ENCODE assay signal across 33 cellular contexts in genomic region chr4:71495454-71495853, GRCh38.
"Had no signal": no experiment of that assay in that cellular context is flagged by ENCODE, and none has a peak within 500 bp of the region (broad histone marks: within the 10 kb centered on the region; RNA-seq: fewer than 3 reads in every experiment).

No MANE protein-coding gene starts in this region.

- H3K36me3 ChIP-seq: adrenal gland, ascending aorta, brain microvascular endothelial cell, breast epithelium had no signal

- DNase-seq: activated effector memory CD4-positive, alpha-beta T cell treated with anti-CD3 and anti-CD28 coated beads, Interleukin-2, amount 50 U/mL, for 16 hours; activated effector memory CD4-positive, alpha-beta T cell treated with Interleukin-2 at 50 U/mL for 16 hours; activated gamma-delta T cell; activated gamma-delta T cell treated with Interleukin-2 at 50 U/mL for 16 hours; activated naive CD4-positive, alpha-beta T cell; activated naive CD4-positive, alpha-beta T cell treated with anti-CD3 and anti-CD28 coated beads for 36 hours; activated naive CD4-positive, alpha-beta T cell treated with anti-CD3 and anti-CD28 coated beads, Interleukin-2, amount 10 ng/mL, durations not matched to agents 7 days and 5 days; activated naive CD4-positive, alpha-beta T cell treated with anti-CD3 and anti-CD28 coated beads, Interleukin-2, amount 50 U/mL, for 16 hours; activated naive CD4-positive, alpha-beta T cell treated with Interleukin-2 at 50 U/mL for 16 hours; activated naive CD8-positive, alpha-beta T cell treated with anti-CD3 and anti-CD28 coated beads for 36 hours; activated naive CD8-positive, alpha-beta T cell treated with anti-CD3 and anti-CD28 coated beads, Interleukin-2, amount 10 ng/mL, durations not matched to agents 7 days and 5 days; activated naive CD8-positive, alpha-beta T cell treated with anti-CD3 and anti-CD28 coated beads, Interleukin-2, amount 50 U/mL, for 24 hours; activated T-cell treated with anti-CD3 and anti-CD28 coated beads for 4 hours; activated T-cell treated with anti-CD3 and anti-CD28 coated beads, Interleukin-2, amount 50 U/mL, for 1 hour; activated T-cell treated with anti-CD3 and anti-CD28 coated beads, Interleukin-2, amount 50 U/mL, for 24 hours; activated T-cell treated with anti-CD3 and anti-CD28 coated beads, Interleukin-2, amount 50 U/mL, for 4 hours; activated T-cell treated with anti-CD3 and anti-CD28 coated beads, Interleukin-2, amount 50 U/mL, for 48 hours; activated T-cell treated with anti-CD3 and anti-CD28 coated beads, Interleukin-2, amount 50 U/mL, for 72 hours; adrenal gland; amniotic stem cell; amygdala; anterior cingulate cortex; aorta; body of pancreas; brain microvascular endothelial cell; caudate nucleus; central memory CD4-positive, alpha-beta T cell; cerebellar nuclear complex had no signal

- H3K27me3 ChIP-seq: adrenal gland, ascending aorta, body of pancreas, brain microvascular endothelial cell, breast epithelium, cardiac muscle cell had no signal

- ATAC-seq: activated naive CD4-positive, alpha-beta T cell treated with anti-CD3 and anti-CD28 coated beads, Interleukin-2, amount 50 U/mL, for 72 hours; activated naive CD8-positive, alpha-beta T cell treated with anti-CD3 and anti-CD28 coated beads, Interleukin-2, amount 50 U/mL, for 24 hours; activated T-cell treated with anti-CD3 and anti-CD28 coated beads, Interleukin-2, amount 50 U/mL, for 4 hours; activated T-cell treated with anti-CD3 and anti-CD28 coated beads, Interleukin-2, amount 50 U/mL, for 72 hours; activated T-helper 17 cell treated with anti-CD3 and anti-CD28 coated beads, Interleukin-2, amount 50 U/mL, for 72 hours; body of pancreas had no signal

- H3K27ac ChIP-seq: adrenal gland, ascending aorta, body of pancreas, brain microvascular endothelial cell, breast epithelium, cardiac muscle cell had no signal

- H3K9me3 ChIP-seq: adrenal gland, ascending aorta, body of pancreas, breast epithelium had no signal

- H3K4me1 ChIP-seq: adrenal gland, ascending aorta, body of pancreas, breast epithelium had no signal

- H3K4me3 ChIP-seq: adrenal gland, ascending aorta, body of pancreas, breast epithelium, cardiac muscle cell had no signal
